In the genomic region with DNA sequence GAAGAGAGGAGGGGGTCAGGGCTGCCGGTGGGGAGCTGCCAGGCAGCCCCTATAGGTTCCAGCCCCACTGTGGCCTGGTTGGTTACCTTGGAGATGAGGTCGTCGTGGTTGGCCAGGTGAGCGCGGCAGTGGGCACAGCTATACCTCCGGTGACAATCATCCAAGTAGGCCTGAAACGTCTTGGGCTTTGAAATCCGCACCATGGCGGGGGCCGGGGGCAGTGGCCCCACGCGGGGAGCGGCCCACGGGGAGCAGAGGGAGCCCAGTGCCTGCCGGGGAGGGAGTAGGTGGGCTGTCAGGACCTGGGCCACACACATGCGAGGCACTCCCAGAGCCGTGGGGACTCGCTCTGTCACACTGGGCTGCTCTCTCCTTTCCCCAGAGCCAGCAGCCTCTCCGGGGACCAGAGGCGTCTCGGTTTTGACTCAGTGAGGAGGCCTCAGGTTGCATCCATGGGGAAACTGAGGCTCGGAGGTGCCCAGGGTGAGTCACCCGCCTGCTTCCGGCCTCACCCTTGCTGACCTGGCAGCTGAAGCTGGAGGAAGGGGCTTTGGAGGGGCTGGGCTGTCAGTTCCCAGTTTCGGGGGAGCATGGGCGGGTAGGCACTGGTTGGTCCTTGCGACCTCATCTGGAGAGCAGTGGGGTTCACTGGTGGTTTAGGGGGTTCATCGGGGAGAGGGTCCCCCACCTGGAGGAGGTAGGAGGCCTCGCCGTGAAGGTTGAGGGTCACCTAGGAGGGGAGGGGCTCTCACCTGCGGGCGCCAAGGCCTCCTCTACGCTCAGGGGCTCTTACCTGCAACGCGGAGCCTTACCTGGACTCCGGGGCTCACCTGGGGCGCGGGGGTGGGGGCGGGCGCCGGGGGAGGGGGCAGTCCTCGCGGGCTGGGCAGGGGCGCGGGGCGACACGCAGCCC, we compare ENCODE assay signal across 9 cellular contexts. TPM values are rescaled to one million over a fixed set of nuclear protein-coding genes. Genes with fewer than 3 reads are reported as not detected.
DNase-seq lines count a peak whose midpoint lies in the region; ATAC-seq, FAIRE-seq and TF ChIP-seq lines count a peak whose summit lies in the region.
"Had no signal": no experiment of that assay in that cellular context is flagged by ENCODE, and none has a peak within 500 bp of the region (broad histone marks: within the 10 kb centered on the region; RNA-seq: fewer than 3 reads in every experiment).

No MANE protein-coding gene starts in this region.

- TF ChIP-seq CTCF in A549 (IDR thresholded peaks at IDR 0.05) (no peak), HFFc6 (IDR thresholded peaks at IDR 0.05) (no peak)

- H3K36me3 ChIP-seq in mucosa of rectum (ENCODE audit: control insufficient read depth in 2 of 2, insufficient read depth in 2 of 2, low read length in 2 of 2) = peaks cover 11 to 14% of the 10 kb centered on the region in 2 donors

- CTCF ChIA-PET in A549 (lab: Yijun Ruan, JAX) = interaction anchor here (0.6 to 9.6 kb wide), 5 partner anchors 17 to 64 kb away, joined by 3 to 153 read pairs (median 119); a partner anchor contains a TSS

- POLR2A ChIA-PET in A549 (lab: Yijun Ruan, JAX) = interaction anchor here (0.6 to 1.7 kb wide), 3 partner anchors 30 to 91 kb away, joined by 3 to 8 read pairs (median 5); a partner anchor contains a TSS

- H3K36me3 Mint-ChIP-seq in HFFc6 (ENCODE audit: low read depth) = peaks cover 16% of the 10 kb centered on the region

- H3K4me1 Mint-ChIP-seq in HFFc6 (ENCODE audit: low read depth) = peaks cover 25% of the 10 kb centered on the region

- no peak for FAIRE-seq in A549 (lab: Jason Lieb, UNC)
- FAIRE-seq: endometrium had no signal

- peaks cover 4% of the 10 kb centered on the region for H3K27me3 Mint-ChIP-seq in HFFc6 (ENCODE audit: insufficient read depth)

- peak overlapping the region; percentile 90 for H3K4me2 ChIP-seq in A549

- no peak for TF ChIP-seq POLR2A in A549 (IDR thresholded peaks at IDR 0.05; ENCODE audit: low read length)

- H3K27me3 ChIP-seq in mucosa of rectum (ENCODE audit: control insufficient read depth in 2 of 2, insufficient read depth in 2 of 2, low read length in 2 of 2) = no peaks in the 10 kb centered on the region

- H3K27ac ChIP-seq in A549 (peak overlapping the region; percentile 76 to 96), mucosa of rectum (ENCODE audit: low read depth in 2 of 2, low read length in 2 of 2) (peak overlapping the region; percentile 83 to 92)

- ATAC-seq in A549 = no peak
- no peak for ATAC-seq in GM19351 (IDR thresholded peaks at IDR 0.05; ENCODE audit: unreplicated experiment)
- no peak for ATAC-seq in HG02852 (IDR thresholded peaks at IDR 0.05; ENCODE audit: unreplicated experiment)

- H3K9ac ChIP-seq in mucosa of rectum (ENCODE audit: low read depth in 1 of 2, low read length in 2 of 2) = peak overlapping the region; percentile 82 to 91

- H3K9me3 Mint-ChIP-seq in HFFc6 = peaks cover 20% of the 10 kb centered on the region

- TF ChIP-seq EP300 in A549 (IDR thresholded peaks at IDR 0.05) = no peak

- 80% methylated on average over 24 of the region's 47 CpGs for WGBS in A549 (ENCODE audit: missing lambda C conversion rate)

- peaks cover 17% of the 10 kb centered on the region for H3K4me1 ChIP-seq in A549
- H3K4me1 ChIP-seq in mucosa of rectum (ENCODE audit: control insufficient read depth in 2 of 2, insufficient read depth in 2 of 2, low read length in 2 of 2) = peaks cover 29 to 32% of the 10 kb centered on the region in 2 donors

- peak overlapping the region; percentile 84 for H3K4me3 Mint-ChIP-seq in HFFc6

- H3K9me3 ChIP-seq in A549 (0 out of 3 replicates have a peak, but pooled peaks cover 9% of the 10 kb centered on the region), mucosa of rectum (ENCODE audit: control insufficient read depth in 2 of 2, low read length in 2 of 2) (peaks cover 0 to 7% of the 10 kb centered on the region in 2 donors)

- H3K4me3 ChIP-seq in A549 (peak overlapping the region; percentile 65), mucosa of rectum (ENCODE audit: low read length in 2 of 2) (peak overlapping the region; percentile 74 to 91)

- no peak for TF ChIP-seq RAD21 in A549 (conservative IDR thresholded peaks at IDR 0.05 in 1 of 2, IDR thresholded peaks at IDR 0.05 in 1 of 2)

- no peak for DNase-seq in A549 (ENCODE audit: low read depth in 1 of 2, low spot score in 1 of 2)
- DNase-seq in HFFc6 = no peak
- peak; percentile 47 for DNase-seq in cerebellum (ENCODE audit: low spot score)
- DNase-seq in central memory CD4-positive, alpha-beta T cell = no peak
- no peak for DNase-seq in DMS153 treated with DMSO at 0.1 percent for 48 hours (lab: John Stamatoyannopoulos, UW; ENCODE audit: unreplicated experiment)

- no peak overlapping the region for H3K27ac Mint-ChIP-seq in HFFc6

TF ChIP-seq in A549, 52 proteins besides CTCF, POLR2A, EP300 and RAD21 (continues in another document):
- TF ChIP-seq, protein P1, sequence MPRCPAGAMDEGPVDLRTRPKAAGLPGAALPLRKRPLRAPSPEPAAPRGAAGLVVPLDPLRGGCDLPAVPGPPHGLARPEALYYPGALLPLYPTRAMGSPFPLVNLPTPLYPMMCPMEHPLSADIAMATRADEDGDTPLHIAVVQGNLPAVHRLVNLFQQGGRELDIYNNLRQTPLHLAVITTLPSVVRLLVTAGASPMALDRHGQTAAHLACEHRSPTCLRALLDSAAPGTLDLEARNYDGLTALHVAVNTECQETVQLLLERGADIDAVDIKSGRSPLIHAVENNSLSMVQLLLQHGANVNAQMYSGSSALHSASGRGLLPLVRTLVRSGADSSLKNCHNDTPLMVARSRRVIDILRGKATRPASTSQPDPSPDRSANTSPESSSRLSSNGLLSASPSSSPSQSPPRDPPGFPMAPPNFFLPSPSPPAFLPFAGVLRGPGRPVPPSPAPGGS (IDR thresholded peaks at IDR 0.05) = no peak
- TF ChIP-seq HOXB13 (CRISPR knock-in tag; IDR thresholded peaks at IDR 0.05; ENCODE audit: low read depth) (no peak), FOXS1 (CRISPR knock-in tag; IDR thresholded peaks at IDR 0.05) (no peak), PHF8 (IDR thresholded peaks at IDR 0.05; ENCODE audit: borderline replicate concordance, low read depth) (no peak), CEBPB (IDR thresholded peaks at IDR 0.05) (no peak)
- TF ChIP-seq, protein P2, sequence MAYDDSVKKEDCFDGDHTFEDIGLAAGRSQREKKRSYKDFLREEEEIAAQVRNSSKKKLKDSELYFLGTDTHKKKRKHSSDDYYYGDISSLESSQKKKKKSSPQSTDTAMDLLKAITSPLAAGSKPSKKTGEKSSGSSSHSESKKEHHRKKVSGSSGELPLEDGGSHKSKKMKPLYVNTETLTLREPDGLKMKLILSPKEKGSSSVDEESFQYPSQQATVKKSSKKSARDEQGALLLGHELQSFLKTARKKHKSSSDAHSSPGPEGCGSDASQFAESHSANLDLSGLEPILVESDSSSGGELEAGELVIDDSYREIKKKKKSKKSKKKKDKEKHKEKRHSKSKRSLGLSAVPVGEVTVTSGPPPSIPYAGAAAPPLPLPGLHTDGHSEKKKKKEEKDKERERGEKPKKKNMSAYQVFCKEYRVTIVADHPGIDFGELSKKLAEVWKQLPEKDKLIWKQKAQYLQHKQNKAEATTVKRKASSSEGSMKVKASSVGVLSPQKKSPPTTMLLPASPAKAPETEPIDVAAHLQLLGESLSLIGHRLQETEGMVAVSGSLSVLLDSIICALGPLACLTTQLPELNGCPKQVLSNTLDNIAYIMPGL (CRISPR knock-in tag; IDR thresholded peaks at IDR 0.05; ENCODE audit: borderline replicate concordance) = no peak

RNA-seq across cellular contexts. Expression of a gene that starts 0.6 kb away (rescaled TPM):
- polyA plus RNA-seq in A549 (2011; rRNA removed) = 4.5 and 5.5 TPM in 2 replicates
- polyA plus RNA-seq in A549 (2012; cell fraction: cytosol; rRNA removed) = 7.5 and 11.3 TPM in 2 replicates
- polyA plus RNA-seq in A549 (2012; cell fraction: nucleus; rRNA removed) = 16.3 and 19.4 TPM in 2 replicates
- polyA plus RNA-seq in A549 (2017; fragmentation: RNase III; extraction: RNeasy Plus Mini Kit Qiagen cat#74134 plus additional on column Dnase treatment) = 6.1 to 8.3 TPM (median 8.1 TPM) in 3 replicates
- 1.8 and 2.0 TPM in 2 replicates for polyA minus RNA-seq in A549 (2011; rRNA and poly(A)+ RNA removed)
- 10 to 100 TPM; 17.2 to 28.4 (median 19.1) TPM for total RNA-seq in HFFc6 (2021; fragmentation: NEBNext Ultra II Directional; extraction: Animal tissue kit (Norgen Biotek cat#: 25700))
- 19.3 TPM for total RNA-seq in cerebellum

RNA-seq across cellular contexts. Expression of a gene that starts 3.7 kb away (rescaled TPM):
- polyA plus RNA-seq in A549 (2011; rRNA removed) (0.11 and 0.14 TPM in 2 replicates), A549 (2017; fragmentation: RNase III; extraction: RNeasy Plus Mini Kit Qiagen cat#74134 plus additional on column Dnase treatment) (0.26 to 0.63 TPM (median 0.62 TPM) in 3 replicates)
- polyA plus RNA-seq in A549 (2012; cell fraction: cytosol; rRNA removed) = 0.12 and 0.17 TPM in 2 replicates
- 0.39 and 0.49 TPM in 2 replicates for polyA plus RNA-seq in A549 (2012; cell fraction: nucleus; rRNA removed)
- polyA minus RNA-seq in A549 (2011; rRNA and poly(A)+ RNA removed) = 0.44 TPM in 1 of 2 replicates, not detected in the other
- total RNA-seq in HFFc6 (2021; fragmentation: NEBNext Ultra II Directional; extraction: Animal tissue kit (Norgen Biotek cat#: 25700)) = under 1 TPM; 0.16 to 0.33 (median 0.26) TPM
- 0.45 TPM for total RNA-seq in cerebellum

RNA-seq across cellular contexts. Expression of a gene that starts 17.9 kb away (rescaled TPM):
- polyA plus RNA-seq in A549 (2011; rRNA removed) (0.58 and 1.1 TPM in 2 replicates), A549 (2017; fragmentation: RNase III; extraction: RNeasy Plus Mini Kit Qiagen cat#74134 plus additional on column Dnase treatment) (1.3 to 2.4 TPM (median 1.8 TPM) in 3 replicates)
- polyA plus RNA-seq in A549 (2012; cell fraction: cytosol; rRNA removed) = 1.0 and 1.3 TPM in 2 replicates
- 4.2 and 5.1 TPM in 2 replicates for polyA plus RNA-seq in A549 (2012; cell fraction: nucleus; rRNA removed)
- polyA minus RNA-seq in A549 (2011; rRNA and poly(A)+ RNA removed) = not detected in 2 replicates
- total RNA-seq in HFFc6 (2021; fragmentation: NEBNext Ultra II Directional; extraction: Animal tissue kit (Norgen Biotek cat#: 25700)) = 1 to 10 TPM; 1.5 to 3.0 (median 2.3) TPM
- total RNA-seq in cerebellum = 1.1 TPM

RNA-seq across cellular contexts. Expression of a gene that starts 19.6 kb away (rescaled TPM):
- 102 and 117 TPM in 2 replicates for polyA plus RNA-seq in A549 (2011; rRNA removed)
- polyA plus RNA-seq in A549 (2012; cell fraction: cytosol; rRNA removed) = 237 and 266 TPM in 2 replicates
- polyA plus RNA-seq in A549 (2012; cell fraction: nucleus; rRNA removed) = 236 and 260 TPM in 2 replicates
- polyA plus RNA-seq in A549 (2017; fragmentation: RNase III; extraction: RNeasy Plus Mini Kit Qiagen cat#74134 plus additional on column Dnase treatment) = 107 to 117 TPM (median 115 TPM) in 3 replicates
- 326 and 415 TPM in 2 replicates for polyA minus RNA-seq in A549 (2011; rRNA and poly(A)+ RNA removed)
- total RNA-seq in HFFc6 (2021; fragmentation: NEBNext Ultra II Directional; extraction: Animal tissue kit (Norgen Biotek cat#: 25700)) = 100 to 1,000 TPM; 111 to 135 (median 123) TPM
- total RNA-seq in cerebellum = 56.4 TPM

RNA-seq across cellular contexts. Expression of a gene that starts 27.6 kb away (rescaled TPM):
- polyA plus RNA-seq in A549 (2011; rRNA removed) (26.1 and 27.2 TPM in 2 replicates), A549 (2017; fragmentation: RNase III; extraction: RNeasy Plus Mini Kit Qiagen cat#74134 plus additional on column Dnase treatment) (34.7 to 46.0 TPM (median 45.0 TPM) in 3 replicates)
- 35.9 and 47.6 TPM in 2 replicates for polyA plus RNA-seq in A549 (2012; cell fraction: cytosol; rRNA removed)
- 39.8 and 41.7 TPM in 2 replicates for polyA plus RNA-seq in A549 (2012; cell fraction: nucleus; rRNA removed)
- polyA minus RNA-seq in A549 (2011; rRNA and poly(A)+ RNA removed) = 22.0 and 25.2 TPM in 2 replicates
- total RNA-seq in HFFc6 (2021; fragmentation: NEBNext Ultra II Directional; extraction: Animal tissue kit (Norgen Biotek cat#: 25700)) = 10 to 100 TPM; 58.5 to 89.3 (median 80.4) TPM
- 16.4 TPM for total RNA-seq in cerebellum
